ENCODE assay signal across 27 cellular contexts in genomic region chr6:68901044-68901443, GRCh38.
"Had no signal": no experiment of that assay in that cellular context is flagged by ENCODE, and none has a peak within 500 bp of the region (broad histone marks: within the 10 kb centered on the region; RNA-seq: fewer than 3 reads in every experiment).

No MANE protein-coding gene starts in this region.

- DNase-seq: colonic mucosa; cortex of kidney; effector CD8-positive, alpha-beta T cell; effector memory CD8-positive, alpha-beta T cell; endodermal cell; esophagus squamous epithelium; foreskin fibroblast; foreskin melanocyte; gastrocnemius medialis; glutamatergic neuron; head of caudate nucleus; heart right ventricle; hippocampal formation; immature natural killer cell; islet precursor cell; kidney; kidney glomerular epithelial cell; left colon; left ventricle myocardium superior; mammary epithelial cell; mesendoderm; midbrain had no signal

- H3K9me3 ChIP-seq: colonic mucosa, esophagus squamous epithelium, gastrocnemius medialis, heart right ventricle had no signal

- H3K27me3 ChIP-seq: colonic mucosa, esophagus squamous epithelium, gastrocnemius medialis, heart right ventricle had no signal

- H3K4me1 ChIP-seq: colonic mucosa, esophagus squamous epithelium, gastrocnemius medialis, heart right ventricle had no signal

- H3K27ac ChIP-seq: colonic mucosa, epithelial cell of prostate, esophagus squamous epithelium, gastrocnemius medialis, heart right ventricle had no signal

- FAIRE-seq: endometrium, kidney had no signal

- H3K4me3 ChIP-seq: colonic mucosa, esophagus squamous epithelium, gastrocnemius medialis, heart right ventricle, lung had no signal

- H3K36me3 ChIP-seq: colonic mucosa, esophagus squamous epithelium, gastrocnemius medialis, heart right ventricle had no signal

- ATAC-seq: effector memory CD8-positive, alpha-beta T cell; esophagus mucosa; gastrocnemius medialis; heart right ventricle; left colon; left lobe of liver; left ventricle myocardium superior had no signal
